Comparison of ENCODE assay signal across 1 cellular context in genomic region chr4:6873792-6874461, GRCh38.
TF ChIP-seq lines count a peak whose summit lies in the region.

No MANE protein-coding gene starts in this region.

TF ChIP-seq in endothelial cell of umbilical vein, 7 proteins besides CTCF, POLR2A, EP300 and RAD21 (continued from another document):
- no peak for TF ChIP-seq GATA2 (IDR thresholded peaks at IDR 0.05; ENCODE audit: insufficient read depth, insufficient read length, low read depth, low read length)
- TF ChIP-seq JUN (IDR thresholded peaks at IDR 0.05; ENCODE audit: borderline replicate concordance, insufficient read depth, insufficient read length, low read depth) = no peak
- TF ChIP-seq MAX (IDR thresholded peaks at IDR 0.05; ENCODE audit: insufficient read depth, insufficient read length) = no peak
